In the genomic region with DNA sequence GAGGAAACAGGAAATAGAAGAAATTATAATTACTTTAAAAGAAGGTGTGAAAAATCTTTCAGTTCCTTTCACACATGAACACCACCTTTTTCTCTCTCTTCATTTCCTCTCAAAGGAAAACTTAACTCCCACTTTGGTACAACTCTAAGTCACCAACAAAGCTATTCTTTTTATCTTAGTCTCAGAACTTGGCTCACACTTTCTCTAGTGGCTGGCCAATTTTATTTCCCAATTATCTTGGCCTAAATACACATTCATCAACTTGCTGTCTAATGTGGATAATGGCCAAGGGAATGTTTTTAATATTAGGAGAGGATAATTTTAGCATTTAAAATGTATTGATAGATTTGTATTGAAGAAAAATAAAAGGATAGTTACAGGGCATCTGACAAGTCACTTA, we compare ENCODE assay signal across 18 cellular contexts.
DNase-seq lines count a peak whose midpoint lies in the region; ATAC-seq and TF ChIP-seq lines count a peak whose summit lies in the region.
"Had no signal": no experiment of that assay in that cellular context is flagged by ENCODE, and none has a peak within 500 bp of the region (broad histone marks: within the 10 kb centered on the region; RNA-seq: fewer than 3 reads in every experiment).

No MANE protein-coding gene starts in this region.

- no peaks in the 10 kb centered on the region for H3K36me3 ChIP-seq in right atrium auricular region

- ATAC-seq in Right ventricle myocardium inferior (peak; percentile 65), GM21529 (IDR thresholded peaks at IDR 0.05; ENCODE audit: unreplicated experiment) (no peak), HG02970 (IDR thresholded peaks at IDR 0.05; ENCODE audit: low FRiP score, unreplicated experiment) (no peak)
- ATAC-seq: A549, GM23338 had no signal

- intact Hi-C loops in Right ventricle myocardium inferior (cut with DNase I): no loop called here

- no peak overlapping the region for H3K4me3 ChIP-seq in right atrium auricular region
- H3K4me3 ChIP-seq in fibroblast of the aortic adventitia (ENCODE audit: low read depth, low read length): no peak overlapping the region
- H3K4me3 ChIP-seq: A549, GM23338 had no signal

- H3K9me3 ChIP-seq in right atrium auricular region: peaks cover 0 to 6% of the 10 kb centered on the region in 2 donors
- H3K9me3 ChIP-seq: A549 had no signal

- peaks cover 0 to 14% of the 10 kb centered on the region in 2 donors for H3K4me1 ChIP-seq in right atrium auricular region
- H3K4me1 ChIP-seq: A549 had no signal

- no peak for DNase-seq in Right ventricle myocardium inferior (ENCODE audit: missing footprints)
- no peak for DNase-seq in right atrium auricular region (ENCODE audit: low spot score)
- peak; percentile 19 to 43 for DNase-seq in NCI-H446 (lab: John Stamatoyannopoulos, UW)
- peak; percentile 77 for DNase-seq in fibroblast of the aortic adventitia (ENCODE audit: low read depth)
- DNase-seq in midbrain (lab: John Stamatoyannopoulos, UW): peak; percentile 24
- DNase-seq in effector CD4-positive, alpha-beta T cell: no peak
- DNase-seq: AML-193; CD4-positive, alpha-beta memory T cell; DMS153; DMS79; GDM1; HCEC 1CT; HFFc6 had no signal

- H3K27me3 ChIP-seq in right atrium auricular region: no peaks in the 10 kb centered on the region

- no peak for TF ChIP-seq CTCF in right atrium auricular region (IDR thresholded peaks at IDR 0.05)
- no peak for TF ChIP-seq CTCF in fibroblast of the aortic adventitia (IDR thresholded peaks at IDR 0.05; ENCODE audit: insufficient read depth, low read length)

- H3K27ac ChIP-seq in right atrium auricular region: no peak overlapping the region
- H3K27ac ChIP-seq: 22Rv1, A549 had no signal

Comparison
In these comparisons a context has a peak if more than half of its experiments do, and no peak if none do; other contexts are left out.
1. DNase-seq: peak in NCI-H446 (2 of 2), fibroblast of the aortic adventitia (single experiment) and midbrain (single experiment); none in Right ventricle myocardium inferior (single experiment), right atrium auricular region (single experiment) and effector CD4-positive, alpha-beta T cell (single experiment).